Comparison of ENCODE assay signal across 11 cellular contexts in genomic region chr6:40098774-40099173, GRCh38.
"Had no signal": no experiment of that assay in that cellular context is flagged by ENCODE, and none has a peak within 500 bp of the region (broad histone marks: within the 10 kb centered on the region; RNA-seq: fewer than 3 reads in every experiment).

No MANE protein-coding gene starts in this region.

- H3K36me3 ChIP-seq: HAP-1 had no signal

- H3K9ac ChIP-seq: GM23248 had no signal

- H3K9me3 ChIP-seq: HAP-1 had no signal

- FAIRE-seq: H1, H54 had no signal

- H3K4me2 ChIP-seq: GM23338 had no signal

- H3K27ac ChIP-seq: GM23248 had no signal

- ATAC-seq: GM23338, HCT116 had no signal

- H3K4me1 ChIP-seq: HAP-1 had no signal

- DNase-seq: GM23248, GOT3, H7, H9, HCEC 1CT, HFFc6 had no signal

- H3K4me3 ChIP-seq: GM23248, GM23338, HAP-1 had no signal

- H2AFZ ChIP-seq: GM23248, GM23338 had no signal
